Comparison of ENCODE assay signal across 23 cellular contexts in genomic region chr13:99257291-99257690, GRCh38. TPM values are rescaled to one million over a fixed set of nuclear protein-coding genes. Genes with fewer than 3 reads are reported as not detected.
DNase-seq lines count a peak whose midpoint lies in the region; ATAC-seq, FAIRE-seq and TF ChIP-seq lines count a peak whose summit lies in the region.
"Had no signal": no experiment of that assay in that cellular context is flagged by ENCODE, and none has a peak within 500 bp of the region (broad histone marks: within the 10 kb centered on the region; RNA-seq: fewer than 3 reads in every experiment).

No MANE protein-coding gene starts in this region.

- intact Hi-C loops in CD4-positive, alpha-beta T cell (cut with DNase I, micrococcal nuclease), result loop anchor here (2.0 to 10.0 kb wide), 3 partner anchors 18 to 362 kb away; no protein-coding TSS in a partner anchor

- H3K27ac ChIP-seq in CD4-positive, alpha-beta T cell (ENCODE audit: low read depth, low read length), result peak overlapping the region; percentile 64
- H3K27ac ChIP-seq: brain microvascular endothelial cell, C4-2B, esophagus muscularis mucosa, right atrium auricular region, testis had no signal

- H3K27me3 Mint-ChIP-seq in CD4-positive, alpha-beta T cell, result no peaks in the 10 kb centered on the region
- H3K27me3 Mint-ChIP-seq in T-helper 17 cell, result no peaks in the 10 kb centered on the region
- no peaks in the 10 kb centered on the region for H3K27me3 Mint-ChIP-seq in mesothelial cell of epicardium (ENCODE audit: low read depth)

- peak; percentile 50 for FAIRE-seq in H54 (lab: Jason Lieb, UNC)
- FAIRE-seq: HepG2 had no signal

- H3K27me3 ChIP-seq in CD4-positive, alpha-beta T cell (ENCODE audit: control insufficient read depth, insufficient read depth, low read length), result no peaks in the 10 kb centered on the region
- no peaks in the 10 kb centered on the region for H3K27me3 ChIP-seq in mononuclear cell (ENCODE audit: insufficient read depth, low read length)
- H3K27me3 ChIP-seq: brain microvascular endothelial cell, esophagus muscularis mucosa, neutrophil, right atrium auricular region, testis had no signal

- H3K9me3 Mint-ChIP-seq in CD4-positive, alpha-beta T cell, result no peaks in the 10 kb centered on the region
- no peaks in the 10 kb centered on the region for H3K9me3 Mint-ChIP-seq in mesothelial cell of epicardium

- H3K4me1 ChIP-seq in mononuclear cell (ENCODE audit: insufficient read depth, low read length), result peaks cover 58% of the 10 kb centered on the region
- H3K4me1 ChIP-seq: HAP-1, right atrium auricular region had no signal

- no peaks in the 10 kb centered on the region for H3K9me3 ChIP-seq in CD4-positive, alpha-beta T cell (ENCODE audit: control insufficient read depth, low read length)
- H3K9me3 ChIP-seq in T-helper 17 cell (ENCODE audit: control insufficient read depth, low read length, poor library complexity, severe bottlenecking) (no peaks in the 10 kb centered on the region), mononuclear cell (ENCODE audit: low read depth, low read length) (no peaks in the 10 kb centered on the region)
- H3K9me3 ChIP-seq: esophagus muscularis mucosa, HAP-1, neutrophil, right atrium auricular region, testis had no signal

- H3K4me1 Mint-ChIP-seq in CD4-positive, alpha-beta T cell (ENCODE audit: low read depth), result peaks cover 73% of the 10 kb centered on the region
- H3K4me1 Mint-ChIP-seq in T-helper 17 cell (peaks cover 43% of the 10 kb centered on the region), mesothelial cell of epicardium (no peaks in the 10 kb centered on the region)

- H3K36me3 Mint-ChIP-seq in CD4-positive, alpha-beta T cell (ENCODE audit: low read depth), result peaks cover 52% of the 10 kb centered on the region
- peaks cover 12% of the 10 kb centered on the region for H3K36me3 Mint-ChIP-seq in T-helper 17 cell (ENCODE audit: low read depth)
- H3K36me3 Mint-ChIP-seq in mesothelial cell of epicardium, result peaks cover 14% of the 10 kb centered on the region

- no peak for TF ChIP-seq POLR2A in H54 (IDR thresholded peaks at IDR 0.05; ENCODE audit: low read depth, low read length)

- peak overlapping the region; percentile 92 for H3K27ac Mint-ChIP-seq in CD4-positive, alpha-beta T cell
- H3K27ac Mint-ChIP-seq in T-helper 17 cell (peak overlapping the region; percentile 97), mesothelial cell of epicardium (no peak overlapping the region)

- POLR2A ChIA-PET in CD4-positive, alpha-beta T cell (lab: Charles Lee), result interaction anchor here (0.7 to 6.4 kb wide), 16 partner anchors 8 to 169 kb away, joined by 3 to 186 read pairs (median 6); partner anchors contain the start of gene UBAC2

- ATAC-seq in CD4-positive, alpha-beta T cell (ENCODE audit: poor library complexity), result peak; percentile 33
- ATAC-seq in T-helper 17 cell, result no peak
- no peak for ATAC-seq in HG03469 (IDR thresholded peaks at IDR 0.05; ENCODE audit: unreplicated experiment)
- ATAC-seq: HepG2 had no signal

- no peak for DNase-seq in CD4-positive, alpha-beta T cell
- DNase-seq in H54 (ENCODE audit: insufficient read length, low spot score), result no peak
- DNase-seq in T-helper 17 cell, result no peak
- no peak for DNase-seq in DMS153 (lab: John Stamatoyannopoulos, UW)
- DNase-seq in mesothelial cell of epicardium (ENCODE audit: low spot score in 2 of 2, unreplicated experiment in 2 of 2), result no peak
- no peak for DNase-seq in GM03348 (ENCODE audit: low spot score)
- DNase-seq: activated CD4-positive, CD25-positive, alpha-beta regulatory T cell treated with anti-CD3 and anti-CD28 coated beads, Interleukin-2, amount 50 U/mL, for 72 hours; activated effector memory CD4-positive, alpha-beta T cell treated with anti-CD3 and anti-CD28 coated beads, Interleukin-2, amount 50 U/mL, for 16 hours; brain microvascular endothelial cell; NCI-H69; testis had no signal

- H3K4me3 ChIP-seq in mononuclear cell (ENCODE audit: low read length), result peak overlapping the region; percentile 63
- H3K4me3 ChIP-seq: esophagus muscularis mucosa, HAP-1, lung, right atrium auricular region, testis had no signal

- CTCF ChIA-PET in CD4-positive, alpha-beta T cell (lab: Charles Lee), result interaction anchor here (1.2 to 4.7 kb wide), 7 partner anchors 12 to 180 kb away, joined by 3 to 21 read pairs (median 6); partner anchors contain the start of gene UBAC2

- peak overlapping the region; percentile 87 for H3K4me3 Mint-ChIP-seq in CD4-positive, alpha-beta T cell
- H3K4me3 Mint-ChIP-seq in T-helper 17 cell (peak overlapping the region; percentile 82), mesothelial cell of epicardium (no peak overlapping the region)

- no peak for TF ChIP-seq CTCF in CD4-positive, alpha-beta T cell (IDR thresholded peaks at IDR 0.05)
- TF ChIP-seq CTCF in mesothelial cell of epicardium (IDR thresholded peaks at IDR 0.05; ENCODE audit: unreplicated experiment), result no peak

RNA-seq across cellular contexts. Expression of gene GPR18, which starts 0.9 kb away (rescaled TPM):
- total RNA-seq in CD4-positive, alpha-beta T cell, result 10 to 100 TPM; 42.9 to 45.1 TPM
- total RNA-seq in T-helper 17 cell, result 10 to 100 TPM; 10.1 to 13.6 TPM
- 38.0 TPM for total RNA-seq in mononuclear cell
- total RNA-seq in mesothelial cell of epicardium, result not detected in 3 replicates
- total RNA-seq: Daoy, dermis microvascular lymphatic vessel endothelial cell, esophagus muscularis mucosa, HepG2, RPMI7951 had no signal

RNA-seq across cellular contexts. Expression of gene GPR183, which starts 49.9 kb away (rescaled TPM):
- 100 to 1,000 TPM; 330 to 337 TPM for total RNA-seq in CD4-positive, alpha-beta T cell
- total RNA-seq in T-helper 17 cell, result 100 to 1,000 TPM; 249 to 322 TPM
- 991 TPM for total RNA-seq in mononuclear cell
- total RNA-seq in mesothelial cell of epicardium, result 0.14 to 0.25 TPM (median 0.16 TPM) in 3 replicates
- total RNA-seq: HepG2 had no signal

RNA-seq across cellular contexts. Expression of gene UBAC2, which starts 56.6 kb away (rescaled TPM):
- total RNA-seq in CD4-positive, alpha-beta T cell, result 10 to 100 TPM; 59.8 to 67.4 TPM
- 10 to 100 TPM; 74.2 to 75.3 TPM for total RNA-seq in T-helper 17 cell
- total RNA-seq in mononuclear cell, result 51.3 TPM
- 61.8 to 64.3 TPM (median 62.3 TPM) in 3 replicates for total RNA-seq in mesothelial cell of epicardium

Comparison
In these comparisons a context has a peak if more than half of its experiments do, and no peak if none do; other contexts are left out.
1. RNA of gene GPR18, which starts 0.9 kb away (total RNA-seq): 42.9 to 45.1 TPM in CD4-positive, alpha-beta T cell, 38.0 TPM in mononuclear cell (single experiment) and 10.1 to 13.6 TPM in T-helper 17 cell; not detected in mesothelial cell of epicardium; every median in the first group is over 10 times any median in the second.
2. RNA of gene GPR183, which starts 49.9 kb away (total RNA-seq): 991 TPM in mononuclear cell (single experiment), 330 to 337 TPM in CD4-positive, alpha-beta T cell and 249 to 322 TPM in T-helper 17 cell; 0.14 to 0.25 TPM in mesothelial cell of epicardium; every median in the first group is over 100 times any median in the second.